In genomic region chr16:519425-519824, GRCh38 we compare ENCODE assay signal across 1 cellular context.
TF ChIP-seq lines count a peak whose summit lies in the region.

No MANE protein-coding gene starts in this region.

TF ChIP-seq in IMR-90, 13 proteins besides CTCF, POLR2A, EP300 and RAD21:
- TF ChIP-seq, protein P1, sequence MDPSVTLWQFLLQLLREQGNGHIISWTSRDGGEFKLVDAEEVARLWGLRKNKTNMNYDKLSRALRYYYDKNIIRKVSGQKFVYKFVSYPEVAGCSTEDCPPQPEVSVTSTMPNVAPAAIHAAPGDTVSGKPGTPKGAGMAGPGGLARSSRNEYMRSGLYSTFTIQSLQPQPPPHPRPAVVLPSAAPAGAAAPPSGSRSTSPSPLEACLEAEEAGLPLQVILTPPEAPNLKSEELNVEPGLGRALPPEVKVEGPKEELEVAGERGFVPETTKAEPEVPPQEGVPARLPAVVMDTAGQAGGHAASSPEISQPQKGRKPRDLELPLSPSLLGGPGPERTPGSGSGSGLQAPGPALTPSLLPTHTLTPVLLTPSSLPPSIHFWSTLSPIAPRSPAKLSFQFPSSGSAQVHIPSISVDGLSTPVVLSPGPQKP (IDR thresholded peaks at IDR 0.05; ENCODE audit: borderline replicate concordance, low read depth, low read length): no peak
- TF ChIP-seq USF2 (IDR thresholded peaks at IDR 0.05; ENCODE audit: low read depth, low read length) (no peak), MAFK (IDR thresholded peaks at IDR 0.05; ENCODE audit: low read depth, low read length) (no peak), NFE2L2 (IDR thresholded peaks at IDR 0.05; ENCODE audit: low read depth, low read length) (no peak), SMC3 (IDR thresholded peaks at IDR 0.05; ENCODE audit: low read depth, low read length) (no peak), RCOR1 (IDR thresholded peaks at IDR 0.05; ENCODE audit: insufficient replicate concordance, low read length) (no peak), CHD1 (IDR thresholded peaks at IDR 0.05; ENCODE audit: low read depth, low read length) (no peak)
